In the genomic region with DNA sequence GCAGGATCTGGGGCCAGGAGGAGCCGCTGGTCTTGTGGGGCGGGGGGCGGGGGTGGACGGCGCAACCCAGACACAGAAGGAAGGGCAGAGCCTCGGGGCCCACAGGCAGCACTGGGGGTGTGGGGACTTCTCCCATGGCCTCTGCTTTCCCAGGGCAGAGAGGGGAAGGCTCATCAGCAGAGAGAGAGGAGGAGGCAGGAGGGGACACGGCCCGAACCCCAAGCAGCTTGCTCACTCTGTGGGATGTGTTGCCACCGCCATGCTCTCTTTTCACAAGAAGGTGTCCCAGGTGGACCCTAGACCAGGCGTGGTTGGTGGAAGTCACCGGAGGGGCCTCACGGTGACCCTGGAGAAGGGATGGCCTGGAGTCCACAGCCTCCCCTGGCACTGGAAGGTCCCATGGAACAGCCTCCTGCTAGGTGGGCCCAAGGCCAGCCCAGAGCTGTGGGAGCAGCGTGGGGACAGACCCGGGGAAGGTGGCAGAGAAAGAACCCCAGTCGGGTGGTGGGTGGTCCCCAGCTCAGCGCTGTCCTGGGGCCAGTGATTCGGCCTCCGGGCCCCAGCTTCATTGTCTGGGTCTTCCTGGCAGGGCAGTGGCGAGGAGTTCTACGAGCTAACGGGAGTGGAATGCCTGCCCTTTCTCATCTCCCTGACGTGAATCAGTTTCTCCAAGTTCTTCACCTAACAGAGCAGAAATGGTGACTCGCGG, we compare ENCODE assay signal across 21 cellular contexts. TPM values are rescaled to one million over a fixed set of nuclear protein-coding genes. Genes with fewer than 3 reads are reported as not detected.
A peak's percentile ranks its signal among the peaks of the same experiment; 100 is the strongest.
DNase-seq lines count a peak whose midpoint lies in the region; ATAC-seq, FAIRE-seq and TF ChIP-seq lines count a peak whose summit lies in the region.
"Had no signal": no experiment of that assay in that cellular context is flagged by ENCODE, and none has a peak within 500 bp of the region (broad histone marks: within the 10 kb centered on the region; RNA-seq: fewer than 3 reads in every experiment).

No MANE protein-coding gene starts in this region.

- no peaks in the 10 kb centered on the region for H3K36me3 Mint-ChIP-seq in nephron (ENCODE audit: low read depth)
- H3K36me3 Mint-ChIP-seq: CD4-positive, alpha-beta memory T cell had no signal

- DNase-seq in HepG2 (ENCODE audit: low spot score) (no peak), right lobe of liver (no peak), ecto neural progenitor cell (ENCODE audit: low spot score) (peak; percentile 40), NCI-H2196 (lab: John Stamatoyannopoulos, UW; ENCODE audit: unreplicated experiment) (no peak), COLO829 (ENCODE audit: low spot score) (no peak)
- DNase-seq: ACHN; CD4-positive, alpha-beta memory T cell; DMS79 treated with DMSO at 0.1 percent for 48 hours; KG1; MG63; NCI-H1105 treated with DMSO at 0.1 percent for 48 hours; NCI-H187; NCI-H510A; NCI-H82 had no signal

- TF ChIP-seq EP300 in HepG2 (IDR thresholded peaks at IDR 0.05; ENCODE audit: low read depth in 2 of 2, low read length in 2 of 2) = no peak
- no peak for TF ChIP-seq EP300 in HepG2 (CRISPR knock-in tag; IDR thresholded peaks at IDR 0.05; ENCODE audit: borderline replicate concordance)

- H3K4me1 ChIP-seq in HepG2 (ENCODE audit: insufficient read depth, low read length) = peaks cover 96% of the 10 kb centered on the region
- H3K4me1 ChIP-seq in right lobe of liver = peaks cover 0 to 5% (median 4%) of the 10 kb centered on the region in 4 donors

- H3K4me3 ChIP-seq in HepG2 (replicated peaks in 1 of 3; ENCODE audit: insufficient read depth in 1 of 3, low read depth in 2 of 3, low read length in 3 of 3) = no peak overlapping the region
- no peak overlapping the region for H3K4me3 ChIP-seq in right lobe of liver
- H3K4me3 ChIP-seq: MG63 had no signal

- H3K27ac ChIP-seq in HepG2 (ENCODE audit: extremely low read length, insufficient read depth, low read length) = no peak overlapping the region
- peak overlapping the region in 1 of 3 donors; percentile 18 for H3K27ac ChIP-seq in right lobe of liver

- no peak overlapping the region for H3K9ac ChIP-seq in HepG2 (ENCODE audit: insufficient read depth, low read depth, low read length)

- no peak overlapping the region for H3K4me2 ChIP-seq in HepG2 (ENCODE audit: low read depth, low read length)

- POLR2A ChIA-PET in HepG2 (lab: Yijun Ruan, JAX) = interaction anchor here (1.3 to 5.8 kb wide), 2 partner anchors 9 to 97 kb away, joined by 4 to 92 read pairs; no protein-coding TSS in a partner anchor

- in situ Hi-C loops in HepG2 (cut with HindIII; ENCODE audit: extremely low pct_ligation_motif_present, low pct_unique_long_range_greater_than_20kb) = no loop called here

- FAIRE-seq in HepG2 (lab: Jason Lieb, UNC) = no peak
- FAIRE-seq: D721Med, G401.6, GM12891, GM19239 had no signal

- H3K27ac Mint-ChIP-seq in nephron = peak overlapping the region; percentile 24 to 91 (median 91)
- H3K27ac Mint-ChIP-seq: CD4-positive, alpha-beta memory T cell had no signal

- no peak for TF ChIP-seq POLR2A in HepG2 (IDR thresholded peaks at IDR 0.05; ENCODE audit: insufficient read depth in 1 of 2, low read depth in 2 of 2, low read length in 2 of 2)
- TF ChIP-seq POLR2A in right lobe of liver (IDR thresholded peaks at IDR 0.05) = no peak

- no peak for TF ChIP-seq RAD21 in HepG2 (CRISPR knock-in tag; IDR thresholded peaks at IDR 0.05)

- H4K20me1 ChIP-seq in HepG2 (ENCODE audit: insufficient read depth, low read length) = no peaks in the 10 kb centered on the region

- no peaks in the 10 kb centered on the region for H3K9me3 ChIP-seq in HepG2 (ENCODE audit: low read length)
- no peaks in the 10 kb centered on the region for H3K9me3 ChIP-seq in right lobe of liver
- H3K9me3 ChIP-seq: MG63 had no signal

- intact Hi-C loops in HepG2 (cut with micrococcal nuclease; ENCODE audit: unreplicated experiment) (no loop called here), right lobe of liver (cut with DNase I) (no loop called here)

- H3K36me3 ChIP-seq in HepG2 (replicated peaks in 1 of 2; ENCODE audit: control insufficient read depth in 1 of 2, insufficient read depth in 2 of 2, low read length in 2 of 2) = no peaks in the 10 kb centered on the region
- no peaks in the 10 kb centered on the region for H3K36me3 ChIP-seq in right lobe of liver
- H3K36me3 ChIP-seq: MG63 had no signal

- H3K9me3 Mint-ChIP-seq in nephron = no peaks in the 10 kb centered on the region

- BruUV-seq in HepG2 (replicated peaks; lab: Mats Ljungman, UMichigan) = no TSS peak

- no peaks in the 10 kb centered on the region for H3K79me2 ChIP-seq in HepG2 (ENCODE audit: insufficient read depth, low read length)

- H3K27me3 Mint-ChIP-seq in nephron (ENCODE audit: low read depth) = no peaks in the 10 kb centered on the region

- TF ChIP-seq CTCF in HepG2 (CRISPR knock-in tag; IDR thresholded peaks at IDR 0.05) = no peak
- TF ChIP-seq CTCF in right lobe of liver (IDR thresholded peaks at IDR 0.05) = no peak
- no peak for TF ChIP-seq CTCF in nephron (IDR thresholded peaks at IDR 0.05; ENCODE audit: unreplicated experiment in 3 of 3)

- H3K4me3 Mint-ChIP-seq in nephron = no peak overlapping the region
- H3K4me3 Mint-ChIP-seq: CD4-positive, alpha-beta memory T cell had no signal

- CTCF ChIA-PET in HepG2 (lab: Yijun Ruan, JAX; ENCODE audit: low intra/inter-chr PET ratio, low total read pairs) = no interaction called here

- ATAC-seq in HepG2 (no peak), right lobe of liver (no peak), HG02678 (IDR thresholded peaks at IDR 0.05; ENCODE audit: unreplicated experiment) (no peak)
- ATAC-seq: Panc1 had no signal

- H2AFZ ChIP-seq in HepG2 (ENCODE audit: low read length) = no peak overlapping the region

- H3K27me3 ChIP-seq in HepG2 (ENCODE audit: control insufficient read depth in 1 of 2, insufficient read depth in 2 of 2, low read length in 2 of 2) (no peaks in the 10 kb centered on the region), right lobe of liver (no peaks in the 10 kb centered on the region)
- H3K27me3 ChIP-seq: MG63 had no signal

- WGBS in HepG2 (ENCODE audit: low lambda C conversion rate) = 96% methylated on average over 22 of the region's 24 CpGs
- 75% methylated on average over 9 of the region's 24 CpGs for WGBS in right lobe of liver (ENCODE audit: insufficient coverage, low coverage, low lambda C conversion rate, missing lambda C conversion rate)

- H3K4me1 Mint-ChIP-seq in nephron = peaks cover 17% of the 10 kb centered on the region
- H3K4me1 Mint-ChIP-seq: CD4-positive, alpha-beta memory T cell had no signal

TF ChIP-seq in HepG2, 621 proteins besides CTCF, POLR2A, EP300 and RAD21:
- TF ChIP-seq SAFB2 (CRISPR knock-in tag; IDR thresholded peaks at IDR 0.05; ENCODE audit: borderline replicate concordance, low read depth) (0 out of 2 replicates have a peak, but pooled peaks have one; percentile 16), SP4 (CRISPR knock-in tag; IDR thresholded peaks at IDR 0.05) (no peak)

RNA-seq across cellular contexts. Expression of gene PCSK6, which starts 46.8 kb away (rescaled TPM):
- 42.5 and 56.5 TPM in 2 replicates for total RNA-seq in HepG2 (2016; rRNA removed; fragmentation: Illumina TruSeq; extraction: Trizol)
- 71.9 and 81.0 TPM in 2 replicates for total RNA-seq in HepG2 (2016; cell fraction: cytosol; rRNA removed; fragmentation: Illumina TruSeq; extraction: Trizol; ENCODE audit: low read depth)
- total RNA-seq in HepG2 (2016; cell fraction: insoluble cytoplasmic fraction; rRNA removed; fragmentation: Illumina TruSeq; extraction: Trizol) = 34.4 and 55.2 TPM in 2 replicates
- 69.6 and 77.5 TPM in 2 replicates for total RNA-seq in HepG2 (2016; cell fraction: membrane; rRNA removed; fragmentation: Illumina TruSeq; extraction: Trizol)
- 66.0 and 74.7 TPM in 2 replicates for total RNA-seq in HepG2 (2016; cell fraction: nucleus; rRNA removed; fragmentation: Illumina TruSeq; extraction: Trizol)
- 155 and 208 TPM in 2 replicates for polyA plus RNA-seq in HepG2 (2011; rRNA removed)
- 113 and 150 TPM in 2 replicates for polyA plus RNA-seq in HepG2 (2011; cell fraction: cytosol; rRNA removed)
- polyA plus RNA-seq in HepG2 (2011; cell fraction: nucleus; rRNA removed) = 207 and 256 TPM in 2 replicates
- 61.3 and 94.3 TPM in 2 replicates for polyA plus RNA-seq in HepG2 (2012)
- polyA plus RNA-seq in HepG2 (2016; cell fraction: cytosol; fragmentation: Illumina TruSeq; extraction: Trizol; ENCODE audit: low read depth) = 28.0 and 30.8 TPM in 2 replicates
- 34.4 and 44.9 TPM in 2 replicates for polyA plus RNA-seq in HepG2 (2016; cell fraction: insoluble cytoplasmic fraction; fragmentation: Illumina TruSeq; extraction: Trizol; ENCODE audit: low read depth)
- polyA plus RNA-seq in HepG2 (2016; cell fraction: membrane; fragmentation: Illumina TruSeq; extraction: Trizol; ENCODE audit: low read depth) = 53.8 and 67.9 TPM in 2 replicates
- 84.3 and 88.3 TPM in 2 replicates for polyA plus RNA-seq in HepG2 (2016; cell fraction: nucleus; fragmentation: Illumina TruSeq; extraction: Trizol; ENCODE audit: insufficient read depth, low read depth)
- polyA minus RNA-seq in HepG2 (2011; rRNA and poly(A)+ RNA removed; ENCODE audit: low replicate concordance) = 65.0 and 447 TPM in 2 replicates
- 126 and 149 TPM in 2 replicates for polyA minus RNA-seq in HepG2 (2011; cell fraction: cytosol; rRNA and poly(A)+ RNA removed)
- 126 and 142 TPM in 2 replicates for polyA minus RNA-seq in HepG2 (2011; cell fraction: nucleus; rRNA and poly(A)+ RNA removed)
- total RNA-seq in right lobe of liver = 100 to 1,000 TPM; 165 to 218 (median 207) TPM
